ENCODE assay signal across 1 cellular context in the genomic region with DNA sequence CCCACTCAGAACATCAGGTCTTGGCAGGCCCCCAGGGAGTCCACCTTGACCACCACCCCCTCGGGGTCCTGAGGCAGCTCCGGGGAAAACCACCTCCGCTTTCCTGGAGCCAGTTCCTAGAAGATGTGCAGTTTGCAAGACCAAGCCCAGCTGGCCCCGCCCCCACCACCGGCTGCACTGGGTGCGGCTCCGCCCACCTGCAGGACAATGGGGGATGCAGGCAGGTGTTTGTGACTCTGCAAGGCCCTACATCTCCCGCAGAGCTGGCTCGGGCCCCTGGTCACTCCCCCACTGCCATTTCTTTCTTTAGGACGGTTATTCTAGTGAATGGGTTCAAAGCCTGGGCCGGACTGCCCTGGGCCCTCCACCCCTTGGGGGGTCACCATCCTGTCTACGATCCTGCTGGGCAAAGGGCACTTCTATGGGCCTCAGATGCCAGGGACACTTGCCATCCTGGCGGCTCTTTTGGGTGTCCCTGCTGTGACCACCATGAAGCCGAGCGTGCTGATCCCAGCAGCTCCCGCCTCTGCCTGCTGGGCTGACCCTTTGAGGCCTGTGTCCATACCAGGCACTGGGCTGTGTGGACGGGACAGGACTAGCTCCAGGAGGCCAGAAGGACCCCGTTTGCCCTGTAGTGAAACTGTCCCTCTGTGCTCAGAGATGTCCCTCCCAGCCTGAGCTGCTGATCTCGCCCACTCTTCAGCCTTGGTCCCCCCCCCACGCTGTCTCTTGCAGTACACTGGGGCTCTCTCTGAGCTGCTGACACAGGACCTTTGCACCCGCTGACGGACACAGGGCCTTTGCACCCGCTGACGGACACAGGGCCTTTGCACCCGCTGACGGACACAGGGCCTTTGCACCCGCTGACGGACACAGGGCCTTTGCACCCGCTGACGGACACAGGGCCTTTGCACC.
TF ChIP-seq lines count a peak whose summit lies in the region.

No MANE protein-coding gene starts in this region.

TF ChIP-seq in HepG2, 621 proteins besides CTCF, POLR2A, EP300 and RAD21 (continued from another document and continues in another):
- TF ChIP-seq, protein P1, sequence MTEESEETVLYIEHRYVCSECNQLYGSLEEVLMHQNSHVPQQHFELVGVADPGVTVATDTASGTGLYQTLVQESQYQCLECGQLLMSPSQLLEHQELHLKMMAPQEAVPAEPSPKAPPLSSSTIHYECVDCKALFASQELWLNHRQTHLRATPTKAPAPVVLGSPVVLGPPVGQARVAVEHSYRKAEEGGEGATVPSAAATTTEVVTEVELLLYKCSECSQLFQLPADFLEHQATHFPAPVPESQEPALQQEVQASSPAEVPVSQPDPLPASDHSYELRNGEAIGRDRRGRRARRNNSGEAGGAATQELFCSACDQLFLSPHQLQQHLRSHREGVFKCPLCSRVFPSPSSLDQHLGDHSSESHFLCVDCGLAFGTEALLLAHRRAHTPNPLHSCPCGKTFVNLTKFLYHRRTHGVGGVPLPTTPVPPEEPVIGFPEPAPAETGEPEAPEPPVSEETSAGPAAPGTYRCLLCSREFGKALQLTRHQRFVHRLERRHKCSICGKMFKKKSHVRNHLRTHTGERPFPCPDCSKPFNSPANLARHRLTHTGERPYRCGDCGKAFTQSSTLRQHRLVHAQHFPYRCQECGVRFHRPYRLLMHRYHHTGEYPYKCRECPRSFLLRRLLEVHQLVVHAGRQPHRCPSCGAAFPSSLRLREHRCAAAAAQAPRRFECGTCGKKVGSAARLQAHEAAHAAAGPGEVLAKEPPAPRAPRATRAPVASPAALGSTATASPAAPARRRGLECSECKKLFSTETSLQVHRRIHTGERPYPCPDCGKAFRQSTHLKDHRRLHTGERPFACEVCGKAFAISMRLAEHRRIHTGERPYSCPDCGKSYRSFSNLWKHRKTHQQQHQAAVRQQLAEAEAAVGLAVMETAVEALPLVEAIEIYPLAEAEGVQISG (CRISPR knock-in tag; IDR thresholded peaks at IDR 0.05) = no peak
- TF ChIP-seq ZNF232 (CRISPR knock-in tag; IDR thresholded peaks at IDR 0.05; ENCODE audit: borderline replicate concordance) (no peak), FLYWCH1 (CRISPR knock-in tag; IDR thresholded peaks at IDR 0.05) (no peak), FOXA3 (CRISPR knock-in tag; IDR thresholded peaks at IDR 0.05) (no peak), ZBTB46 (CRISPR knock-in tag; IDR thresholded peaks at IDR 0.05; ENCODE audit: borderline replicate concordance) (no peak), RXRA (CRISPR knock-in tag; IDR thresholded peaks at IDR 0.05) (no peak; the same call in 1 of the 2 replicates), ZNF850 (CRISPR knock-in tag; conservative IDR thresholded peaks at IDR 0.05) (no peak), MLX (CRISPR knock-in tag; IDR thresholded peaks at IDR 0.05) (no peak), ZNF350 (CRISPR knock-in tag; IDR thresholded peaks at IDR 0.05; ENCODE audit: borderline replicate concordance, low read depth) (no peak), KDM6A (CRISPR knock-in tag; IDR thresholded peaks at IDR 0.05; ENCODE audit: low read depth) (no peak), PHF20 (CRISPR knock-in tag; IDR thresholded peaks at IDR 0.05) (no peak), ZNF546 (CRISPR knock-in tag; conservative IDR thresholded peaks at IDR 0.05) (no peak), RARA (CRISPR knock-in tag; IDR thresholded peaks at IDR 0.05) (no peak), REL (CRISPR knock-in tag; conservative IDR thresholded peaks at IDR 0.05) (no peak), BCL6 (CRISPR knock-in tag; IDR thresholded peaks at IDR 0.05) (0 out of 2 replicates have a peak, but pooled peaks have one; percentile 41), ZNF367 (CRISPR knock-in tag; IDR thresholded peaks at IDR 0.05; ENCODE audit: borderline replicate concordance) (no peak), TOE1 (CRISPR knock-in tag; IDR thresholded peaks at IDR 0.05) (no peak), SPEN (CRISPR knock-in tag; IDR thresholded peaks at IDR 0.05; ENCODE audit: low read depth) (no peak), ZNF205 (CRISPR knock-in tag; IDR thresholded peaks at IDR 0.05) (no peak), ZNF282 (IDR thresholded peaks at IDR 0.05; ENCODE audit: partially characterized antibody) (no peak), PHF21A (CRISPR knock-in tag; IDR thresholded peaks at IDR 0.05) (0 out of 2 replicates have a peak, but pooled peaks have one; percentile 21), NFE2L1 (CRISPR knock-in tag; IDR thresholded peaks at IDR 0.05; ENCODE audit: borderline replicate concordance) (no peak), RBFOX2 (IDR thresholded peaks at IDR 0.05; ENCODE audit: low read depth, low read length) (no peak), CCAR2 (optimal IDR thresholded peaks at IDR 0.05; ENCODE audit: low read depth, low read length) (no peak), ZNF713 (CRISPR knock-in tag; IDR thresholded peaks at IDR 0.05) (no peak), RNF2 (conservative IDR thresholded peaks at IDR 0.05; ENCODE audit: low read depth) (no peak), ZNF180 (CRISPR knock-in tag; IDR thresholded peaks at IDR 0.05; ENCODE audit: borderline replicate concordance, low read depth) (no peak), BHLHE40 (IDR thresholded peaks at IDR 0.05; ENCODE audit: low read length) (no peak), ELF1 (CRISPR knock-in tag; IDR thresholded peaks at IDR 0.05) (no peak), ZNF768 (CRISPR knock-in tag; IDR thresholded peaks at IDR 0.05) (no peak), ZFP91 (CRISPR knock-in tag; IDR thresholded peaks at IDR 0.05; ENCODE audit: borderline replicate concordance) (peak; percentile 56; the same call in 1 of the 2 replicates), ZNF296 (CRISPR knock-in tag; conservative IDR thresholded peaks at IDR 0.05) (no peak)
- TF ChIP-seq, protein P2, sequence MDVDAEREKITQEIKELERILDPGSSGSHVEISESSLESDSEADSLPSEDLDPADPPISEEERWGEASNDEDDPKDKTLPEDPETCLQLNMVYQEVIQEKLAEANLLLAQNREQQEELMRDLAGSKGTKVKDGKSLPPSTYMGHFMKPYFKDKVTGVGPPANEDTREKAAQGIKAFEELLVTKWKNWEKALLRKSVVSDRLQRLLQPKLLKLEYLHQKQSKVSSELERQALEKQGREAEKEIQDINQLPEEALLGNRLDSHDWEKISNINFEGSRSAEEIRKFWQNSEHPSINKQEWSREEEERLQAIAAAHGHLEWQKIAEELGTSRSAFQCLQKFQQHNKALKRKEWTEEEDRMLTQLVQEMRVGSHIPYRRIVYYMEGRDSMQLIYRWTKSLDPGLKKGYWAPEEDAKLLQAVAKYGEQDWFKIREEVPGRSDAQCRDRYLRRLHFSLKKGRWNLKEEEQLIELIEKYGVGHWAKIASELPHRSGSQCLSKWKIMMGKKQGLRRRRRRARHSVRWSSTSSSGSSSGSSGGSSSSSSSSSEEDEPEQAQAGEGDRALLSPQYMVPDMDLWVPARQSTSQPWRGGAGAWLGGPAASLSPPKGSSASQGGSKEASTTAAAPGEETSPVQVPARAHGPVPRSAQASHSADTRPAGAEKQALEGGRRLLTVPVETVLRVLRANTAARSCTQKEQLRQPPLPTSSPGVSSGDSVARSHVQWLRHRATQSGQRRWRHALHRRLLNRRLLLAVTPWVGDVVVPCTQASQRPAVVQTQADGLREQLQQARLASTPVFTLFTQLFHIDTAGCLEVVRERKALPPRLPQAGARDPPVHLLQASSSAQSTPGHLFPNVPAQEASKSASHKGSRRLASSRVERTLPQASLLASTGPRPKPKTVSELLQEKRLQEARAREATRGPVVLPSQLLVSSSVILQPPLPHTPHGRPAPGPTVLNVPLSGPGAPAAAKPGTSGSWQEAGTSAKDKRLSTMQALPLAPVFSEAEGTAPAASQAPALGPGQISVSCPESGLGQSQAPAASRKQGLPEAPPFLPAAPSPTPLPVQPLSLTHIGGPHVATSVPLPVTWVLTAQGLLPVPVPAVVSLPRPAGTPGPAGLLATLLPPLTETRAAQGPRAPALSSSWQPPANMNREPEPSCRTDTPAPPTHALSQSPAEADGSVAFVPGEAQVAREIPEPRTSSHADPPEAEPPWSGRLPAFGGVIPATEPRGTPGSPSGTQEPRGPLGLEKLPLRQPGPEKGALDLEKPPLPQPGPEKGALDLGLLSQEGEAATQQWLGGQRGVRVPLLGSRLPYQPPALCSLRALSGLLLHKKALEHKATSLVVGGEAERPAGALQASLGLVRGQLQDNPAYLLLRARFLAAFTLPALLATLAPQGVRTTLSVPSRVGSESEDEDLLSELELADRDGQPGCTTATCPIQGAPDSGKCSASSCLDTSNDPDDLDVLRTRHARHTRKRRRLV (CRISPR knock-in tag; IDR thresholded peaks at IDR 0.05) = no peak
- TF ChIP-seq, protein P3, sequence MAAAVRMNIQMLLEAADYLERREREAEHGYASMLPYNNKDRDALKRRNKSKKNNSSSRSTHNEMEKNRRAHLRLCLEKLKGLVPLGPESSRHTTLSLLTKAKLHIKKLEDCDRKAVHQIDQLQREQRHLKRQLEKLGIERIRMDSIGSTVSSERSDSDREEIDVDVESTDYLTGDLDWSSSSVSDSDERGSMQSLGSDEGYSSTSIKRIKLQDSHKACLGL (CRISPR knock-in tag; IDR thresholded peaks at IDR 0.05) = no peak
- TF ChIP-seq, protein P4, sequence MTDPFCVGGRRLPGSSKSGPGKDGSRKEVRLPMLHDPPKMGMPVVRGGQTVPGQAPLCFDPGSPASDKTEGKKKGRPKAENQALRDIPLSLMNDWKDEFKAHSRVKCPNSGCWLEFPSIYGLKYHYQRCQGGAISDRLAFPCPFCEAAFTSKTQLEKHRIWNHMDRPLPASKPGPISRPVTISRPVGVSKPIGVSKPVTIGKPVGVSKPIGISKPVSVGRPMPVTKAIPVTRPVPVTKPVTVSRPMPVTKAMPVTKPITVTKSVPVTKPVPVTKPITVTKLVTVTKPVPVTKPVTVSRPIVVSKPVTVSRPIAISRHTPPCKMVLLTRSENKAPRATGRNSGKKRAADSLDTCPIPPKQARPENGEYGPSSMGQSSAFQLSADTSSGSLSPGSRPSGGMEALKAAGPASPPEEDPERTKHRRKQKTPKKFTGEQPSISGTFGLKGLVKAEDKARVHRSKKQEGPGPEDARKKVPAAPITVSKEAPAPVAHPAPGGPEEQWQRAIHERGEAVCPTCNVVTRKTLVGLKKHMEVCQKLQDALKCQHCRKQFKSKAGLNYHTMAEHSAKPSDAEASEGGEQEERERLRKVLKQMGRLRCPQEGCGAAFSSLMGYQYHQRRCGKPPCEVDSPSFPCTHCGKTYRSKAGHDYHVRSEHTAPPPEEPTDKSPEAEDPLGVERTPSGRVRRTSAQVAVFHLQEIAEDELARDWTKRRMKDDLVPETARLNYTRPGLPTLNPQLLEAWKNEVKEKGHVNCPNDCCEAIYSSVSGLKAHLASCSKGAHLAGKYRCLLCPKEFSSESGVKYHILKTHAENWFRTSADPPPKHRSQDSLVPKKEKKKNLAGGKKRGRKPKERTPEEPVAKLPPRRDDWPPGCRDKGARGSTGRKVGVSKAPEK (CRISPR knock-in tag; IDR thresholded peaks at IDR 0.05; ENCODE audit: borderline replicate concordance) = no peak
- TF ChIP-seq, protein P5, sequence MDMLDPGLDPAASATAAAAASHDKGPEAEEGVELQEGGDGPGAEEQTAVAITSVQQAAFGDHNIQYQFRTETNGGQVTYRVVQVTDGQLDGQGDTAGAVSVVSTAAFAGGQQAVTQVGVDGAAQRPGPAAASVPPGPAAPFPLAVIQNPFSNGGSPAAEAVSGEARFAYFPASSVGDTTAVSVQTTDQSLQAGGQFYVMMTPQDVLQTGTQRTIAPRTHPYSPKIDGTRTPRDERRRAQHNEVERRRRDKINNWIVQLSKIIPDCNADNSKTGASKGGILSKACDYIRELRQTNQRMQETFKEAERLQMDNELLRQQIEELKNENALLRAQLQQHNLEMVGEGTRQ (IDR thresholded peaks at IDR 0.05; ENCODE audit: low read depth, low read length) = no peak
- TF ChIP-seq, protein P5 (CRISPR knock-in tag; IDR thresholded peaks at IDR 0.05; ENCODE audit: borderline replicate concordance) = no peak
- TF ChIP-seq, protein P6, sequence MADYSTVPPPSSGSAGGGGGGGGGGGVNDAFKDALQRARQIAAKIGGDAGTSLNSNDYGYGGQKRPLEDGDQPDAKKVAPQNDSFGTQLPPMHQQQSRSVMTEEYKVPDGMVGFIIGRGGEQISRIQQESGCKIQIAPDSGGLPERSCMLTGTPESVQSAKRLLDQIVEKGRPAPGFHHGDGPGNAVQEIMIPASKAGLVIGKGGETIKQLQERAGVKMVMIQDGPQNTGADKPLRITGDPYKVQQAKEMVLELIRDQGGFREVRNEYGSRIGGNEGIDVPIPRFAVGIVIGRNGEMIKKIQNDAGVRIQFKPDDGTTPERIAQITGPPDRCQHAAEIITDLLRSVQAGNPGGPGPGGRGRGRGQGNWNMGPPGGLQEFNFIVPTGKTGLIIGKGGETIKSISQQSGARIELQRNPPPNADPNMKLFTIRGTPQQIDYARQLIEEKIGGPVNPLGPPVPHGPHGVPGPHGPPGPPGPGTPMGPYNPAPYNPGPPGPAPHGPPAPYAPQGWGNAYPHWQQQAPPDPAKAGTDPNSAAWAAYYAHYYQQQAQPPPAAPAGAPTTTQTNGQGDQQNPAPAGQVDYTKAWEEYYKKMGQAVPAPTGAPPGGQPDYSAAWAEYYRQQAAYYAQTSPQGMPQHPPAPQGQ (CRISPR knock-in tag; IDR thresholded peaks at IDR 0.05; ENCODE audit: borderline replicate concordance) = no peak
